13 cellular contexts compared by ENCODE assay signal in genomic region chr2:96899084-96899735, GRCh38. TPM values are rescaled to one million over a fixed set of nuclear protein-coding genes. Genes with fewer than 3 reads are reported as not detected.
A peak's percentile ranks its signal among the peaks of the same experiment; 100 is the strongest.
DNase-seq lines count a peak whose midpoint lies in the region; ATAC-seq and TF ChIP-seq lines count a peak whose summit lies in the region.
"Had no signal": no experiment of that assay in that cellular context is flagged by ENCODE, and none has a peak within 500 bp of the region (broad histone marks: within the 10 kb centered on the region; RNA-seq: fewer than 3 reads in every experiment).

No MANE protein-coding gene starts in this region.

- H3K4me1 Mint-ChIP-seq in GM23338 = peaks cover 20% of the 10 kb centered on the region

- 35 to 50% (median 37%) methylated on average over 6 to 8 of the region's 8 CpGs for WGBS in psoas muscle, 3 donors

- H3F3A ChIP-seq in Loucy (ENCODE audit: low read depth) (no peaks in the 10 kb centered on the region), GM23338 (replicated peaks; ENCODE audit: low read depth) (no peaks in the 10 kb centered on the region)

- no peak overlapping the region for H3K4me3 Mint-ChIP-seq in GM23338

- H3K9ac ChIP-seq in Loucy (ENCODE audit: low read depth, low read length, poor library complexity, severe bottlenecking) = no peak overlapping the region

- H2AFZ ChIP-seq in Loucy (ENCODE audit: low read length) (0 out of 2 replicates have a peak overlapping the region, but pooled peaks have one; percentile 6), GM23338 (no peak overlapping the region)

- no peaks in the 10 kb centered on the region for H3K79me2 ChIP-seq in Loucy (ENCODE audit: insufficient read depth, low read length)
- no peaks in the 10 kb centered on the region for H3K79me2 ChIP-seq in GM23338 (replicated peaks; ENCODE audit: insufficient read depth)

- DNase-seq in EL (peak; percentile 14), epithelial cell of esophagus (ENCODE audit: low read depth) (peak; percentile 75), psoas muscle (peak; percentile 66 to 88), NCI-H1694 (lab: John Stamatoyannopoulos, UW) (no peak), GM23338 (ENCODE audit: low spot score) (no peak)
- DNase-seq: CD4-positive, alpha-beta memory T cell; dorsolateral prefrontal cortex; islet precursor cell; NCI-H226; right lobe of liver; stimulated activated naive CD4-positive, alpha-beta T cell treated with Interleukin-2 at 50 U/mL for 16 hours had no signal

- H4K20me1 ChIP-seq in Loucy (ENCODE audit: insufficient read depth, low read length, poor library complexity, severe bottlenecking) (no peaks in the 10 kb centered on the region), GM23338 (replicated peaks; ENCODE audit: insufficient read depth) (no peaks in the 10 kb centered on the region)

- no peaks in the 10 kb centered on the region for H3K27me3 ChIP-seq in Loucy (ENCODE audit: insufficient read depth, low read length, poor library complexity, severe bottlenecking)
- H3K27me3 ChIP-seq in psoas muscle (ENCODE audit: insufficient read depth in 3 of 3, low read length in 2 of 3) = no peaks in the 10 kb centered on the region
- no peaks in the 10 kb centered on the region for H3K27me3 ChIP-seq in GM23338 (ENCODE audit: insufficient read depth)
- H3K27me3 ChIP-seq: dorsolateral prefrontal cortex, right lobe of liver had no signal

- no peaks in the 10 kb centered on the region for H3K36me3 ChIP-seq in Loucy (ENCODE audit: insufficient read depth, low read length)
- no peaks in the 10 kb centered on the region for H3K36me3 ChIP-seq in psoas muscle (ENCODE audit: insufficient read depth in 1 of 2, low read depth in 1 of 2)
- H3K36me3 ChIP-seq in GM23338 (ENCODE audit: insufficient read depth) = no peaks in the 10 kb centered on the region
- H3K36me3 ChIP-seq: right lobe of liver had no signal

- ATAC-seq in psoas muscle (peak; percentile 84 to 98 (median 93)), HG03378 (IDR thresholded peaks at IDR 0.05; ENCODE audit: unreplicated experiment) (no peak), GM23338 (no peak)
- ATAC-seq: right lobe of liver had no signal

- H3K4me2 ChIP-seq in Loucy (ENCODE audit: low read depth, low read length, poor library complexity, severe bottlenecking) (no peak overlapping the region), GM23338 (no peak overlapping the region)

- H3K9me3 Mint-ChIP-seq in GM23338 = no peaks in the 10 kb centered on the region
- H3K9me3 Mint-ChIP-seq: CD4-positive, alpha-beta memory T cell had no signal

- no peaks in the 10 kb centered on the region for H3K9me3 ChIP-seq in Loucy (ENCODE audit: insufficient read depth, low read depth, low read length)
- H3K9me3 ChIP-seq in psoas muscle = no peaks in the 10 kb centered on the region
- H3K9me3 ChIP-seq: right lobe of liver had no signal

- H3K4me3 ChIP-seq in Loucy (ENCODE audit: low read length, poor library complexity, severe bottlenecking) (no peak overlapping the region), epithelial cell of esophagus (ENCODE audit: low read length) (no peak overlapping the region), psoas muscle (no peak overlapping the region), GM23338 (no peak overlapping the region)
- H3K4me3 ChIP-seq: dorsolateral prefrontal cortex, right lobe of liver had no signal

- H3K4me1 ChIP-seq in Loucy (ENCODE audit: insufficient read depth, low read length, poor library complexity, severe bottlenecking) = peaks cover 33% of the 10 kb centered on the region
- H3K4me1 ChIP-seq in psoas muscle = peaks cover 23% of the 10 kb centered on the region
- H3K4me1 ChIP-seq in GM23338 (ENCODE audit: insufficient read depth) = peaks cover 10% of the 10 kb centered on the region
- H3K4me1 ChIP-seq: right lobe of liver had no signal

- intact Hi-C loops in psoas muscle (cut with DNase I) = no loop called here

- no peak overlapping the region for H3K27ac ChIP-seq in psoas muscle
- no peak overlapping the region for H3K27ac ChIP-seq in GM23338 (ENCODE audit: low read depth)
- H3K27ac ChIP-seq: right lobe of liver had no signal

- no peaks in the 10 kb centered on the region for H3K36me3 Mint-ChIP-seq in GM23338 (ENCODE audit: low read depth)
- H3K36me3 Mint-ChIP-seq: CD4-positive, alpha-beta memory T cell had no signal

- TF ChIP-seq CTCF in Loucy (conservative IDR thresholded peaks at IDR 0.05; ENCODE audit: low read length) = no peak
- TF ChIP-seq CTCF in epithelial cell of esophagus (IDR thresholded peaks at IDR 0.05; ENCODE audit: insufficient read depth, low read depth, low read length, missing control alignments) = no peak
- no peak for TF ChIP-seq CTCF in psoas muscle (IDR thresholded peaks at IDR 0.05)
- no peak for TF ChIP-seq CTCF in GM23338 (conservative IDR thresholded peaks at IDR 0.05; ENCODE audit: low read depth in 2 of 2)

- H3K27me3 Mint-ChIP-seq in GM23338 (ENCODE audit: insufficient read depth, low read depth, poor library complexity) = peaks cover 9% of the 10 kb centered on the region
- H3K27me3 Mint-ChIP-seq: CD4-positive, alpha-beta memory T cell had no signal

- H3K9me2 ChIP-seq in Loucy (replicated peaks; ENCODE audit: low read depth, low read length) (no peaks in the 10 kb centered on the region), GM23338 (ENCODE audit: insufficient read depth) (no peaks in the 10 kb centered on the region)

- no peak overlapping the region for H3K27ac Mint-ChIP-seq in GM23338

TF ChIP-seq in GM23338, 12 proteins besides CTCF, POLR2A, EP300 and RAD21 (continues in another document):
- TF ChIP-seq EZH2 (IDR thresholded peaks at IDR 0.05; ENCODE audit: low read depth, unreplicated experiment) (no peak), JUNB (IDR thresholded peaks at IDR 0.05; ENCODE audit: unreplicated experiment) (no peak)

RNA-seq across cellular contexts. Expression of gene SEMA4C, which starts 29.3 kb away (rescaled TPM):
- total RNA-seq in psoas muscle = 10 to 100 TPM in 3 of 4 donors, 1 to 10 TPM in 1; 9.5 to 10.8 (median 10.2) TPM
- 1 to 10 TPM; 4.1 to 8.3 (median 6.0) TPM for polyA plus RNA-seq in psoas muscle
- total RNA-seq in GM23338 (2014; rRNA removed; shearing (Covaris generic)) = 69.7 and 80.7 TPM in 2 replicates
- 15.4 and 16.8 TPM in 2 replicates for polyA plus RNA-seq in GM23338 (2016; fragmentation: Nextera tagmentation; extraction: Ambion mirVana)

RNA-seq across cellular contexts. Expression of gene ANKRD39, which starts 41.4 kb away (rescaled TPM):
- 100 to 1,000 TPM in 1 of 4 donors, 10 to 100 TPM in 3; 53.3 to 101 (median 78.7) TPM for total RNA-seq in psoas muscle
- polyA plus RNA-seq in psoas muscle = 10 to 100 TPM; 19.2 to 34.0 (median 26.2) TPM
- 17.5 and 18.3 TPM in 2 replicates for total RNA-seq in GM23338 (2014; rRNA removed; shearing (Covaris generic))
- polyA plus RNA-seq in GM23338 (2016; fragmentation: Nextera tagmentation; extraction: Ambion mirVana) = 32.0 and 33.8 TPM in 2 replicates

RNA-seq across cellular contexts. Expression of gene ANKRD23, which starts 55.4 kb away (rescaled TPM):
- 1,000 to 10,000 TPM in 2 of 4 donors, 100 to 1,000 TPM in 2; 788 to 1,374 (median 978) TPM for total RNA-seq in psoas muscle
- polyA plus RNA-seq in psoas muscle (100 to 1,000 TPM; 256 to 608 (median 529) TPM), GM23338 (2016; fragmentation: Nextera tagmentation; extraction: Ambion mirVana) (2.9 and 5.0 TPM in 2 replicates)
- 4.0 and 6.5 TPM in 2 replicates for total RNA-seq in GM23338 (2014; rRNA removed; shearing (Covaris generic))

Comparison
In these comparisons a context has a peak if more than half of its experiments do, and no peak if none do; other contexts are left out.
1. DNase-seq: peak in EL (single experiment), epithelial cell of esophagus (single experiment) and psoas muscle (2 of 2); none in NCI-H1694 (single experiment) and GM23338 (single experiment).
2. ATAC-seq: peak in psoas muscle (4 of 4); none in HG03378 (single experiment) and GM23338 (single experiment).
3. RNA of gene ANKRD23, which starts 55.4 kb away (total RNA-seq): 788 to 1,374 TPM in psoas muscle; 4.0 to 6.5 TPM in GM23338; every median in the first group is over 100 times any median in the second.